Comparison of ENCODE assay signal across 1 cellular context in genomic region chr1:155324717-155325595, GRCh38.
A peak's percentile ranks its signal among the peaks of the same experiment; 100 is the strongest.
TF ChIP-seq lines count a peak whose summit lies in the region.

No MANE protein-coding gene starts in this region.

TF ChIP-seq in HepG2, 621 proteins besides CTCF, POLR2A, EP300 and RAD21 (continued from another document and continues in another):
- TF ChIP-seq NONO (IDR thresholded peaks at IDR 0.05) (no peak), NONO (CRISPR knock-in tag; conservative IDR thresholded peaks at IDR 0.05) (0 out of 2 replicates have a peak, but pooled peaks have one; percentile 12), ZFX (CRISPR knock-in tag; IDR thresholded peaks at IDR 0.05; ENCODE audit: low read depth) (0 out of 2 replicates have a peak, but pooled peaks have one; percentile 35), XRCC5 (optimal IDR thresholded peaks at IDR 0.05; ENCODE audit: low read length) (peak; percentile 62), DDIT3 (CRISPR knock-in tag; IDR thresholded peaks at IDR 0.05) (no peak), ZNF317 (CRISPR knock-in tag; IDR thresholded peaks at IDR 0.05) (no peak), ETV5 (CRISPR knock-in tag; IDR thresholded peaks at IDR 0.05; ENCODE audit: borderline replicate concordance) (peak; percentile 67; the same call in 1 of the 2 replicates), ZNF788 (CRISPR knock-in tag; IDR thresholded peaks at IDR 0.05; ENCODE audit: borderline replicate concordance) (peak; percentile 26; the same call in 1 of the 2 replicates), HDAC1 (CRISPR knock-in tag; IDR thresholded peaks at IDR 0.05) (peak; percentile 55), ISL2 (CRISPR knock-in tag; IDR thresholded peaks at IDR 0.05) (no peak), ZNF234 (CRISPR knock-in tag; conservative IDR thresholded peaks at IDR 0.05) (no peak), ZNF414 (CRISPR knock-in tag; IDR thresholded peaks at IDR 0.05) (no peak), XBP1 (CRISPR knock-in tag; IDR thresholded peaks at IDR 0.05) (0 out of 2 replicates have a peak, but pooled peaks have one; percentile 35), ZNF558 (CRISPR knock-in tag; IDR thresholded peaks at IDR 0.05; ENCODE audit: borderline replicate concordance) (no peak), ZNF770 (CRISPR knock-in tag; IDR thresholded peaks at IDR 0.05) (no peak), ZNF335 (CRISPR knock-in tag; IDR thresholded peaks at IDR 0.05) (no peak), ZBTB8A (CRISPR knock-in tag; IDR thresholded peaks at IDR 0.05; ENCODE audit: borderline replicate concordance, low read depth) (no peak), MYPOP (CRISPR knock-in tag; IDR thresholded peaks at IDR 0.05) (peak; percentile 8; the same call in 1 of the 2 replicates), ZNF841 (CRISPR knock-in tag; IDR thresholded peaks at IDR 0.05; ENCODE audit: borderline replicate concordance) (0 out of 2 replicates have a peak, but pooled peaks have one; percentile 30), ATRX (CRISPR knock-in tag; IDR thresholded peaks at IDR 0.05; ENCODE audit: borderline replicate concordance) (no peak), ZBTB38 (CRISPR knock-in tag; IDR thresholded peaks at IDR 0.05) (no peak), GATAD2A (CRISPR knock-in tag; IDR thresholded peaks at IDR 0.05) (peak; percentile 14; the same call in 1 of the 2 replicates), SALL2 (CRISPR knock-in tag; IDR thresholded peaks at IDR 0.05) (peak; percentile 20; the same call in 1 of the 2 replicates), ETS1 (CRISPR knock-in tag; IDR thresholded peaks at IDR 0.05) (0 out of 2 replicates have a peak, but pooled peaks have one; percentile 13), PRDM15 (CRISPR knock-in tag; IDR thresholded peaks at IDR 0.05) (no peak), RNF2 (conservative IDR thresholded peaks at IDR 0.05; ENCODE audit: low read depth) (no peak), ZBTB2 (CRISPR knock-in tag; IDR thresholded peaks at IDR 0.05; ENCODE audit: low read depth) (peak; percentile 48; the same call in 1 of the 2 replicates), ARID4A (CRISPR knock-in tag; IDR thresholded peaks at IDR 0.05; ENCODE audit: borderline replicate concordance) (peak; percentile 0; the same call in 1 of the 2 replicates), NCOA5 (CRISPR knock-in tag; IDR thresholded peaks at IDR 0.05) (no peak), STAT5B (CRISPR knock-in tag; IDR thresholded peaks at IDR 0.05) (no peak), ZNF318 (CRISPR knock-in tag; IDR thresholded peaks at IDR 0.05) (peak; percentile 65; the same call in 1 of the 2 replicates), ZNF124 (CRISPR knock-in tag; IDR thresholded peaks at IDR 0.05) (no peak), ZNF274 (CRISPR knock-in tag; IDR thresholded peaks at IDR 0.05) (0 out of 2 replicates have a peak, but pooled peaks have one; percentile 23)
